In genomic region chr6:79079425-79080130, GRCh38 we compare ENCODE assay signal across 8 cellular contexts. TPM values are rescaled to one million over a fixed set of nuclear protein-coding genes. Genes with fewer than 3 reads are reported as not detected.
DNase-seq lines count a peak whose midpoint lies in the region; ATAC-seq and TF ChIP-seq lines count a peak whose summit lies in the region.

No MANE protein-coding gene starts in this region.

- DNase-seq in heart left ventricle = no peak
- no peak for DNase-seq in Right ventricle myocardium inferior (ENCODE audit: missing footprints)
- no peak for DNase-seq in T-helper 17 cell
- DNase-seq in fibroblast of the aortic adventitia (ENCODE audit: low read depth) = peak; percentile 49
- DNase-seq in thyroid gland = no peak

- no peaks in the 10 kb centered on the region for H3K9me3 ChIP-seq in heart left ventricle
- no peaks in the 10 kb centered on the region for H3K9me3 ChIP-seq in T-helper 17 cell (ENCODE audit: control insufficient read depth, low read length, poor library complexity, severe bottlenecking)
- H3K9me3 ChIP-seq in skeletal muscle satellite cell (replicated peaks; ENCODE audit: low read length) = no peaks in the 10 kb centered on the region
- no peaks in the 10 kb centered on the region for H3K9me3 ChIP-seq in thyroid gland

- peak overlapping the region; percentile 77 for H3K4me2 ChIP-seq in skeletal muscle satellite cell (ENCODE audit: low read length)

- H3K9ac ChIP-seq in skeletal muscle satellite cell (ENCODE audit: low read depth, low read length) = peak overlapping the region; percentile 94

- H3K27ac ChIP-seq in heart left ventricle (peak overlapping the region in 11 of 12 donors; percentile 95 to 100 (median 98)), thyroid gland (no peak overlapping the region)

- H3K36me3 Mint-ChIP-seq in T-helper 17 cell (ENCODE audit: low read depth) = no peaks in the 10 kb centered on the region

- H3K27me3 ChIP-seq in heart left ventricle (no peaks in the 10 kb centered on the region), skeletal muscle satellite cell (ENCODE audit: control insufficient read depth, insufficient read depth, low read length) (no peaks in the 10 kb centered on the region), thyroid gland (no peaks in the 10 kb centered on the region)

- H3K27me3 Mint-ChIP-seq in T-helper 17 cell = peaks cover 14% of the 10 kb centered on the region

- intact Hi-C loops in heart left ventricle (cut with DNase I) = loop anchor here in 9 of 10 donors (2.0 to 10.0 kb wide), 8 partner anchors 153 to 465 kb away; partner anchors contain the start of genes HMGN3 (in 6 of the 9) and LCA5 (in 4 of the 9)
- intact Hi-C loops in Right ventricle myocardium inferior (cut with DNase I) = loop anchor here (5.0 to 10.0 kb wide), 2 partner anchors 215 to 458 kb away; partner anchors contain the start of genes IRAK1BP1 and LCA5
- intact Hi-C loops in thyroid gland (cut with DNase I) = loop anchor here (10.0 kb wide), 1 partner anchor 155 kb away; the partner anchor contains the start of gene HMGN3

- peak overlapping the region; percentile 95 for H3K27ac Mint-ChIP-seq in T-helper 17 cell

- H3K4me3 ChIP-seq in heart left ventricle (peak overlapping the region in 11 of 12 donors; percentile 69 to 94 (median 90)), fibroblast of the aortic adventitia (ENCODE audit: low read depth, low read length) (peak overlapping the region; percentile 84), skeletal muscle satellite cell (ENCODE audit: low read length) (peak overlapping the region; percentile 78), thyroid gland (replicated peaks in 1 of 3) (no peak overlapping the region)

- ATAC-seq in heart left ventricle (no peak), Right ventricle myocardium inferior (no peak), T-helper 17 cell (no peak), HG02852 (IDR thresholded peaks at IDR 0.05; ENCODE audit: unreplicated experiment) (no peak), GM19351 (IDR thresholded peaks at IDR 0.05; ENCODE audit: unreplicated experiment) (no peak)

- H3K4me1 ChIP-seq in heart left ventricle (peaks cover 8 to 39% (median 21%) of the 10 kb centered on the region in 12 donors), skeletal muscle satellite cell (ENCODE audit: control insufficient read depth, insufficient read depth, low read length) (peaks cover 16% of the 10 kb centered on the region), thyroid gland (peaks cover 6 to 12% of the 10 kb centered on the region in 2 donors)

- TF ChIP-seq POLR2A in heart left ventricle (IDR thresholded peaks at IDR 0.05) (no peak), thyroid gland (IDR thresholded peaks at IDR 0.05) (no peak)

- H3K4me3 Mint-ChIP-seq in T-helper 17 cell = peak overlapping the region; percentile 96

- WGBS in heart left ventricle, 4 donors = 9 to 18% (median 16%) methylated on average over 6 of the region's 6 CpGs
- 38 to 42% methylated on average over 6 of the region's 6 CpGs for WGBS in thyroid gland, 2 donors

- no peak for TF ChIP-seq CTCF in heart left ventricle (IDR thresholded peaks at IDR 0.05)
- TF ChIP-seq CTCF in fibroblast of the aortic adventitia (IDR thresholded peaks at IDR 0.05; ENCODE audit: insufficient read depth, low read length) = no peak
- TF ChIP-seq CTCF in thyroid gland (IDR thresholded peaks at IDR 0.05) = no peak

- H3K36me3 ChIP-seq in heart left ventricle = no peaks in the 10 kb centered on the region
- no peaks in the 10 kb centered on the region for H3K36me3 ChIP-seq in skeletal muscle satellite cell (ENCODE audit: insufficient read depth, low read length)
- no peaks in the 10 kb centered on the region for H3K36me3 ChIP-seq in thyroid gland

- H3K4me1 Mint-ChIP-seq in T-helper 17 cell = peaks cover 14% of the 10 kb centered on the region

RNA-seq across cellular contexts. Expression of gene PHIP, which starts 1.5 kb away (rescaled TPM):
- 10 to 100 TPM; 10.1 to 18.9 (median 15.3) TPM for total RNA-seq in heart left ventricle
- polyA plus RNA-seq in heart left ventricle = 1 to 10 TPM; 5.6 to 7.2 TPM
- 13.8 TPM for total RNA-seq in Right ventricle myocardium inferior
- total RNA-seq in T-helper 17 cell = 10 to 100 TPM; 42.5 to 44.4 TPM
- total RNA-seq in fibroblast of the aortic adventitia (ENCODE audit: low replicate concordance) = 30.1 and 34.3 TPM in 2 replicates
- 16.8 and 19.8 TPM in 2 replicates for total RNA-seq in skeletal muscle satellite cell (2012; rRNA removed)
- 10 to 100 TPM; 28.0 to 45.9 (median 35.4) TPM for total RNA-seq in thyroid gland

Comparison
In these comparisons a context has a peak if more than half of its experiments do, and no peak if none do; other contexts are left out.
1. H3K27ac ChIP-seq: peak in heart left ventricle (11 of 12); none in thyroid gland (0 of 3).
2. H3K4me3 ChIP-seq: peak in heart left ventricle (11 of 12), fibroblast of the aortic adventitia (single experiment) and skeletal muscle satellite cell (single experiment); none in thyroid gland (0 of 3).